In genomic region chr1:27858072-27858948, GRCh38 we compare ENCODE assay signal across 8 cellular contexts. TPM values are rescaled to one million over a fixed set of nuclear protein-coding genes. Genes with fewer than 3 reads are reported as not detected.
A peak's percentile ranks its signal among the peaks of the same experiment; 100 is the strongest.
DNase-seq lines count a peak whose midpoint lies in the region; ATAC-seq and TF ChIP-seq lines count a peak whose summit lies in the region.

No MANE protein-coding gene starts in this region.

- no peaks in the 10 kb centered on the region for H3K9me3 ChIP-seq in left lung

- TF ChIP-seq CTCF in choroid plexus epithelial cell (conservative IDR thresholded peaks at IDR 0.05; ENCODE audit: low read depth, low read length) (peak; percentile 99), left lung (IDR thresholded peaks at IDR 0.05) (peak; percentile 97 to 98)

- ATAC-seq in HG03175 (IDR thresholded peaks at IDR 0.05; ENCODE audit: unreplicated experiment), result peak; percentile 70
- ATAC-seq in left lung, result peak; percentile 95
- no peak for ATAC-seq in GM18519 (IDR thresholded peaks at IDR 0.05; ENCODE audit: low FRiP score, unreplicated experiment)

- no peaks in the 10 kb centered on the region for H3K36me3 ChIP-seq in left lung

- H3K4me3 ChIP-seq in choroid plexus epithelial cell (ENCODE audit: low read depth, low read length) (peak overlapping the region; percentile 39), left lung (no peak overlapping the region)

- intact Hi-C loops in left lung (cut with DNase I), result loop anchor here in 1 of 2 donors (2.0 kb wide), 1 partner anchor 122 kb away; no protein-coding TSS in a partner anchor

- DNase-seq in GF-D8 (lab: John Stamatoyannopoulos, UW) (peak; percentile 72), NCI-H510A treated with DMSO at 0.1 percent for 48 hours (lab: John Stamatoyannopoulos, UW) (peak; percentile 62), choroid plexus epithelial cell (ENCODE audit: low read depth) (peak; percentile 89), left lung (peak; percentile 87 to 94)
- DNase-seq in activated CD4-positive, alpha-beta T cell treated with anti-CD3 and anti-CD28 coated beads for 4 hours, result peak; percentile 73 to 87
- DNase-seq in stimulated activated CD4-positive, alpha-beta T cell treated with anti-CD3 and anti-CD28 coated beads, Interleukin-4, amount 100 ng/mL, for 4 hours, result peak; percentile 77 to 84

- no peaks in the 10 kb centered on the region for H3K27me3 ChIP-seq in left lung

- peak overlapping the region in 1 of 2 donors; percentile 47 for H3K27ac ChIP-seq in left lung

- H3K4me1 ChIP-seq in left lung, result peaks cover 6 to 42% of the 10 kb centered on the region in 2 donors

RNA-seq across cellular contexts. Expression of gene THEMIS2, which starts 14.0 kb away (rescaled TPM):
- total RNA-seq in left lung, result 100 to 1,000 TPM in 1 of 2 donors, 10 to 100 TPM in 1; 33.7 to 110 TPM

RNA-seq across cellular contexts. Expression of gene PPP1R8, which starts 27.7 kb away (rescaled TPM):
- total RNA-seq in left lung, result 10 to 100 TPM; 31.1 to 34.4 TPM

RNA-seq across cellular contexts. Expression of gene RPA2, which starts 56.1 kb away (rescaled TPM):
- 10 to 100 TPM; 21.1 to 29.8 TPM for total RNA-seq in left lung
